ENCODE assay signal across 17 cellular contexts in the genomic region with DNA sequence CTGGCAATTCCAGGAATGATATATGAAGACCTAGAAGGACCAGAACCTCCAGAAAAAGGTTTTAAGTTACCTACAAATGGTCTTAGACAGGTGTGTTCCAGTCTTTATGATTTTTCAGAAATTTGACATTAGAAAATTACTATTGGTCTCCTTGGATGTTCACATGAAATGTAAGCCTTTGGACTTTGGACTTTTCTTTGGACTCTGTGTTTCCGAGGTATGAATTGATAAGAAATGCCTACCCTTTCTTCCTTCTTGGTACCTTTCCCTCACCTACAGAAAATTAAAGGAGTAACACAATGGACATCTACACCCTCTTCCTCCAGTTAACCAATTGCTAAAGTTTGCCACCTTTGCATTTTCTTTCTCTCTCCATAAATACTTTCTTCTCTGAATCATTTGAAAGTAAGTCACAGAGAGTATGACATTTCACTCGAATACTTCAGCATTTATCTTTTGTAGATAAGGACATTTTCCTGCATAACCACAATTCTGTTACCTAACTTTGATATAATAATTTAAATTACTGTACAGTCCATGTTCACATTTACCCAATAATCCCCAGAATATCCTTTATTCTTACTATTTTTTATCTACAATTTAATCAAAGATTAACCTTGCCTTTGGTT. TPM values are rescaled to one million over a fixed set of nuclear protein-coding genes. Genes with fewer than 3 reads are reported as not detected.
A peak's percentile ranks its signal among the peaks of the same experiment; 100 is the strongest.
DNase-seq lines count a peak whose midpoint lies in the region; ATAC-seq, FAIRE-seq and TF ChIP-seq lines count a peak whose summit lies in the region.
"Had no signal": no experiment of that assay in that cellular context is flagged by ENCODE, and none has a peak within 500 bp of the region (broad histone marks: within the 10 kb centered on the region; RNA-seq: fewer than 3 reads in every experiment).

No MANE protein-coding gene starts in this region.

- H3K79me2 ChIP-seq in hepatocyte: no peaks in the 10 kb centered on the region

- no peak overlapping the region for H3K4me3 Mint-ChIP-seq in activated naive CD8-positive, alpha-beta T cell treated with anti-CD3 and anti-CD28 coated beads for 36 hours
- H3K4me3 Mint-ChIP-seq in activated naive CD8-positive, alpha-beta T cell treated with anti-CD3 and anti-CD28 coated beads, Interleukin-2, amount 50 U/mL, for 24 hours: no peak overlapping the region
- no peak overlapping the region for H3K4me3 Mint-ChIP-seq in T-helper 17 cell
- H3K4me3 Mint-ChIP-seq: B cell; CD8-positive, alpha-beta memory T cell; HFFc6 had no signal

- DNase-seq in activated naive CD8-positive, alpha-beta T cell treated with anti-CD3 and anti-CD28 coated beads for 36 hours: no peak
- DNase-seq in activated naive CD8-positive, alpha-beta T cell treated with anti-CD3 and anti-CD28 coated beads, Interleukin-2, amount 50 U/mL, for 24 hours: no peak
- no peak for DNase-seq in T-helper 17 cell
- no peak for DNase-seq in pancreas
- DNase-seq in amygdala (lab: John Stamatoyannopoulos, UW): no peak
- DNase-seq in esophagus squamous epithelium (lab: John Stamatoyannopoulos, UW): no peak
- DNase-seq in hepatocyte (ENCODE audit: low spot score): no peak
- DNase-seq: C1 segment of cervical spinal cord; Caco-2; CD8-positive, alpha-beta memory T cell; DND-41; GDM1; HFFc6 had no signal

- no peaks in the 10 kb centered on the region for H3K9me2 ChIP-seq in hepatocyte (replicated peaks; ENCODE audit: insufficient read depth)

- H3K36me3 Mint-ChIP-seq in activated naive CD8-positive, alpha-beta T cell treated with anti-CD3 and anti-CD28 coated beads for 36 hours: peaks cover 59% of the 10 kb centered on the region
- peaks cover 74% of the 10 kb centered on the region for H3K36me3 Mint-ChIP-seq in activated naive CD8-positive, alpha-beta T cell treated with anti-CD3 and anti-CD28 coated beads, Interleukin-2, amount 50 U/mL, for 24 hours (ENCODE audit: low read depth)
- peaks cover 8% of the 10 kb centered on the region for H3K36me3 Mint-ChIP-seq in T-helper 17 cell (ENCODE audit: low read depth)

- H2AFZ ChIP-seq in hepatocyte: no peak overlapping the region

- intact Hi-C loops in pancreas (cut with DNase I): no loop called here
- intact Hi-C loops in esophagus squamous epithelium (cut with DNase I): no loop called here

- H3K36me3 ChIP-seq in pancreas (no peaks in the 10 kb centered on the region), esophagus squamous epithelium (peaks cover 7 to 86% (median 19%) of the 10 kb centered on the region in 3 donors), hepatocyte (replicated peaks; ENCODE audit: insufficient read depth, low read depth) (no peaks in the 10 kb centered on the region)

- H3K9me3 Mint-ChIP-seq in activated naive CD8-positive, alpha-beta T cell treated with anti-CD3 and anti-CD28 coated beads for 36 hours: no peaks in the 10 kb centered on the region
- H3K9me3 Mint-ChIP-seq in activated naive CD8-positive, alpha-beta T cell treated with anti-CD3 and anti-CD28 coated beads, Interleukin-2, amount 50 U/mL, for 24 hours: no peaks in the 10 kb centered on the region
- H3K9me3 Mint-ChIP-seq: CD8-positive, alpha-beta memory T cell; HFFc6 had no signal

- H3K4me2 ChIP-seq in hepatocyte: no peak overlapping the region

- H3K27ac ChIP-seq in pancreas (no peak overlapping the region), esophagus squamous epithelium (no peak overlapping the region), hepatocyte (no peak overlapping the region)

- H3K4me1 Mint-ChIP-seq in activated naive CD8-positive, alpha-beta T cell treated with anti-CD3 and anti-CD28 coated beads for 36 hours: peaks cover 8% of the 10 kb centered on the region
- no peaks in the 10 kb centered on the region for H3K4me1 Mint-ChIP-seq in activated naive CD8-positive, alpha-beta T cell treated with anti-CD3 and anti-CD28 coated beads, Interleukin-2, amount 50 U/mL, for 24 hours
- H3K4me1 Mint-ChIP-seq in T-helper 17 cell: peaks cover 15% of the 10 kb centered on the region

- H3K27ac Mint-ChIP-seq in activated naive CD8-positive, alpha-beta T cell treated with anti-CD3 and anti-CD28 coated beads for 36 hours: peak overlapping the region; percentile 7
- H3K27ac Mint-ChIP-seq in activated naive CD8-positive, alpha-beta T cell treated with anti-CD3 and anti-CD28 coated beads, Interleukin-2, amount 50 U/mL, for 24 hours: no peak overlapping the region
- peak overlapping the region; percentile 29 for H3K27ac Mint-ChIP-seq in T-helper 17 cell
- H3K27ac Mint-ChIP-seq: B cell, HFFc6 had no signal

- ATAC-seq in activated naive CD8-positive, alpha-beta T cell treated with anti-CD3 and anti-CD28 coated beads, Interleukin-2, amount 50 U/mL, for 24 hours: no peak
- ATAC-seq in T-helper 17 cell (no peak), pancreas (peak in 3 of 4 donors; percentile 14 to 61 (median 53))

- H3K4me1 ChIP-seq in pancreas (peaks cover 0 to 12% (median 6%) of the 10 kb centered on the region in 3 donors), esophagus squamous epithelium (peaks cover 0 to 13% (median 0%) of the 10 kb centered on the region in 3 donors), hepatocyte (ENCODE audit: insufficient read depth) (no peaks in the 10 kb centered on the region)

- no peaks in the 10 kb centered on the region for H4K20me1 ChIP-seq in hepatocyte (ENCODE audit: insufficient read depth, poor library complexity, severe bottlenecking)

- no peaks in the 10 kb centered on the region for H3K27me3 ChIP-seq in pancreas
- H3K27me3 ChIP-seq in esophagus squamous epithelium: no peaks in the 10 kb centered on the region
- no peaks in the 10 kb centered on the region for H3K27me3 ChIP-seq in hepatocyte

- no peaks in the 10 kb centered on the region for H3K27me3 Mint-ChIP-seq in activated naive CD8-positive, alpha-beta T cell treated with anti-CD3 and anti-CD28 coated beads for 36 hours
- H3K27me3 Mint-ChIP-seq in activated naive CD8-positive, alpha-beta T cell treated with anti-CD3 and anti-CD28 coated beads, Interleukin-2, amount 50 U/mL, for 24 hours: no peaks in the 10 kb centered on the region
- no peaks in the 10 kb centered on the region for H3K27me3 Mint-ChIP-seq in T-helper 17 cell
- H3K27me3 Mint-ChIP-seq: B cell; CD8-positive, alpha-beta memory T cell had no signal

- 14% methylated on average over 2 of the region's 2 CpGs for WGBS in pancreas, 2 donors
- 85 to 86% methylated on average over 2 of the region's 2 CpGs for WGBS in esophagus squamous epithelium, 2 donors
- 75% methylated on average over 2 of the region's 2 CpGs for WGBS in hepatocyte (ENCODE audit: low lambda C conversion rate, missing lambda C conversion rate)

- FAIRE-seq in pancreas (lab: Jason Lieb, UNC): no peak
- FAIRE-seq: A204.1, H1 had no signal

- TF ChIP-seq POLR2A in esophagus squamous epithelium (IDR thresholded peaks at IDR 0.05): no peak

- H3K4me3 ChIP-seq in pancreas (no peak overlapping the region), esophagus squamous epithelium (no peak overlapping the region), hepatocyte (no peak overlapping the region)
- H3K4me3 ChIP-seq: HAP-1 had no signal

- TF ChIP-seq CTCF in pancreas (IDR thresholded peaks at IDR 0.05) (no peak), esophagus squamous epithelium (IDR thresholded peaks at IDR 0.05) (no peak), hepatocyte (IDR thresholded peaks at IDR 0.05; ENCODE audit: poor library complexity) (no peak)

- H3K9me3 ChIP-seq in T-helper 17 cell (ENCODE audit: control insufficient read depth, low read length, poor library complexity, severe bottlenecking): no peaks in the 10 kb centered on the region
- H3K9me3 ChIP-seq in pancreas: no peaks in the 10 kb centered on the region
- no peaks in the 10 kb centered on the region for H3K9me3 ChIP-seq in esophagus squamous epithelium
- H3K9me3 ChIP-seq in hepatocyte (ENCODE audit: low read depth): no peaks in the 10 kb centered on the region
- H3K9me3 ChIP-seq: Caco-2, HAP-1 had no signal

RNA-seq across cellular contexts. Expression of gene CEP192, which starts 26.2 kb away (rescaled TPM):
- 10 to 100 TPM; 26.2 to 27.5 TPM for total RNA-seq in activated naive CD8-positive, alpha-beta T cell treated with anti-CD3 and anti-CD28 coated beads for 36 hours
- total RNA-seq in T-helper 17 cell (10 to 100 TPM; 30.4 to 32.6 TPM), pancreas (10 to 100 TPM; 10.3 to 20.7 (median 14.0) TPM), esophagus squamous epithelium (10 to 100 TPM in 3 of 4 donors, 1 to 10 TPM in 1; 7.3 to 21.6 (median 13.6) TPM), hepatocyte (16.5 and 17.4 TPM in 2 replicates)
- polyA plus RNA-seq in pancreas (10 to 100 TPM in 1 of 2 donors, 1 to 10 TPM in 1; 6.7 to 21.7 TPM), hepatocyte (7.9 and 9.8 TPM in 2 replicates)

Comparison
In these comparisons a context has a peak if more than half of its experiments do, and no peak if none do; other contexts are left out.
1. ATAC-seq: peak in pancreas (3 of 4); none in activated naive CD8-positive, alpha-beta T cell treated with anti-CD3 and anti-CD28 coated beads, Interleukin-2, amount 50 U/mL, for 24 hours (single experiment) and T-helper 17 cell (single experiment).